In the genomic region with DNA sequence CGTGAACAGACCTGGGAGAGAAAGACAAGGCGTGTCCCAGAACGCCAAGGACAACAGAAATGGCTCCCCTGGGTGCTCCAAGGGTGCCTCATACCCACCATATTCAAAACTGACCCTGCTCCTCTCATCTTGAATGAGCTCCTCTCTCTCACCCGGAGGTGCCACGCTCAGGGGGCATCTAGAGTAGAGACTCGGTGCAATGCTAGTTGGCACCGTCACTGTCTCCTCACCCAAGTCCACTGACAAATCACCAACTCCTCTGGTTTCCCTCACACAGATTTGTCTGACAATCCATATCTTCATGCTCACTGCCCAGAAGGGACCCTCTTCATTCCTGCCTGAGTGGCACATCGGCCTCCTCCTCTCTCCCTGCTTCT, we compare ENCODE assay signal across 14 cellular contexts. TPM values are rescaled to one million over a fixed set of nuclear protein-coding genes. Genes with fewer than 3 reads are reported as not detected.
A peak's percentile ranks its signal among the peaks of the same experiment; 100 is the strongest.
DNase-seq lines count a peak whose midpoint lies in the region; ATAC-seq and TF ChIP-seq lines count a peak whose summit lies in the region.
"Had no signal": no experiment of that assay in that cellular context is flagged by ENCODE, and none has a peak within 500 bp of the region (broad histone marks: within the 10 kb centered on the region; RNA-seq: fewer than 3 reads in every experiment).

No MANE protein-coding gene starts in this region.

- peaks cover 3% of the 10 kb centered on the region for H4K20me1 ChIP-seq in H9 (ENCODE audit: control insufficient read depth, insufficient read depth, insufficient read length)

- no peak for DNase-seq in CD14-positive monocyte (ENCODE audit: low spot score)
- no peak for DNase-seq in H9
- DNase-seq in caudate nucleus (lab: John Stamatoyannopoulos, UW) = no peak
- DNase-seq in HCEC 1CT = no peak
- no peak for DNase-seq in NCI-H2107 treated with DMSO at 0.1 percent for 48 hours (lab: John Stamatoyannopoulos, UW; ENCODE audit: unreplicated experiment)
- no peak for DNase-seq in DMS79 (lab: John Stamatoyannopoulos, UW)
- DNase-seq: colonic mucosa, H7, NCI-H2107 had no signal

- H2BK120ac ChIP-seq in H9 (ENCODE audit: low read depth, low read length, poor library complexity, severe bottlenecking) = no peak overlapping the region

- no peak overlapping the region for H2BK15ac ChIP-seq in H9 (ENCODE audit: low read depth, low read length)

- no peak overlapping the region for H4K5ac ChIP-seq in H9 (ENCODE audit: insufficient read length, low read depth, low read length)

- peaks cover 26% of the 10 kb centered on the region for H3K4me1 Mint-ChIP-seq in CD14-positive monocyte
- H3K4me1 Mint-ChIP-seq in H9 = peaks cover 16 to 20% of the 10 kb centered on the region in 2 experiments
- peaks cover 19% of the 10 kb centered on the region for H3K4me1 Mint-ChIP-seq in nephron

- H3K36me3 Mint-ChIP-seq in CD14-positive monocyte = no peaks in the 10 kb centered on the region
- peaks cover 4 to 26% (median 14%) of the 10 kb centered on the region in 3 experiments; a peak in 6 of 7 replicates for H3K36me3 Mint-ChIP-seq in H9 (ENCODE audit: insufficient read depth in 1 of 3, low read depth in 3 of 3)
- no peaks in the 10 kb centered on the region for H3K36me3 Mint-ChIP-seq in nephron (ENCODE audit: low read depth)

- H3K23me2 ChIP-seq in H9 (ENCODE audit: insufficient read length, low read depth, low read length, poor library complexity, severe bottlenecking) = peaks cover 6% of the 10 kb centered on the region

- no peak overlapping the region for H4K8ac ChIP-seq in H9 (replicated peaks; ENCODE audit: insufficient read length, low read depth, low read length)

- no peak overlapping the region for H3K4me2 ChIP-seq in H9 (ENCODE audit: insufficient read depth, insufficient read length, low read length)
- H3K4me2 ChIP-seq: PC-9 had no signal

- intact Hi-C loops in CD14-positive monocyte (cut with micrococcal nuclease) = no loop called here

- H3K9me3 ChIP-seq in H9 (ENCODE audit: control insufficient read depth, low read depth, low read length) = no peaks in the 10 kb centered on the region
- H3K9me3 ChIP-seq: colonic mucosa had no signal

- H3K27me3 Mint-ChIP-seq in CD14-positive monocyte (ENCODE audit: low read depth in 3 of 3) (peaks cover 3 to 12% (median 4%) of the 10 kb centered on the region in 3 donors), H9 (ENCODE audit: low read depth) (peaks cover 3% of the 10 kb centered on the region), nephron (ENCODE audit: low read depth) (peaks cover 23% of the 10 kb centered on the region)

- no peak overlapping the region for H3K9ac ChIP-seq in H9 (ENCODE audit: extremely low read depth, insufficient read length, low read length)

- no peak overlapping the region for H3K23ac ChIP-seq in H9 (ENCODE audit: insufficient read length, low read depth, low read length)

- ATAC-seq in GM18907 (IDR thresholded peaks at IDR 0.05; ENCODE audit: unreplicated experiment) = no peak

- TF ChIP-seq CTCF in CD14-positive monocyte (IDR thresholded peaks at IDR 0.05) (no peak), H9 (conservative IDR thresholded peaks at IDR 0.05) (no peak), nephron (IDR thresholded peaks at IDR 0.05; ENCODE audit: unreplicated experiment in 3 of 3) (no peak)

- no peak overlapping the region for H4K91ac ChIP-seq in H9 (ENCODE audit: insufficient read length, low read depth, low read length)

- WGBS in H9 (ENCODE audit: extremely low coverage, insufficient read length, low lambda C conversion rate) = no CpG with 5 or more reads among the region's 8 CpGs

- peak overlapping the region in 4 of 7 donors; percentile 4 to 78 (median 14) for H3K27ac Mint-ChIP-seq in CD14-positive monocyte
- peak overlapping the region; percentile 38 to 73 (median 55); a peak in 6 of 7 replicates for H3K27ac Mint-ChIP-seq in H9
- H3K27ac Mint-ChIP-seq in nephron = peak overlapping the region; percentile 30 to 91 (median 87)

- no peak overlapping the region for H2BK12ac ChIP-seq in H9 (ENCODE audit: insufficient read length, low read depth, low read length)

- H2BK20ac ChIP-seq in H9 (ENCODE audit: low read depth, low read length, poor library complexity, severe bottlenecking) = no peak overlapping the region

- no peak overlapping the region for H2AFZ ChIP-seq in H9 (ENCODE audit: low read length)
- H2AFZ ChIP-seq: PC-9 had no signal

- no peaks in the 10 kb centered on the region for H3K79me2 ChIP-seq in H9 (ENCODE audit: insufficient read depth, low read length)

- peak overlapping the region in 1 of 2 donors; percentile 81 for H3K4me3 Mint-ChIP-seq in CD14-positive monocyte
- H3K4me3 Mint-ChIP-seq in H9 = no peak overlapping the region
- no peak overlapping the region for H3K4me3 Mint-ChIP-seq in nephron

- no peaks in the 10 kb centered on the region for H3K79me1 ChIP-seq in H9 (ENCODE audit: insufficient read depth, low read depth, low read length, poor library complexity, severe bottlenecking)

- H3K9me3 Mint-ChIP-seq in CD14-positive monocyte = peaks cover 0 to 6% (median 3%) of the 10 kb centered on the region in 7 donors
- no peaks in the 10 kb centered on the region for H3K9me3 Mint-ChIP-seq in H9
- no peaks in the 10 kb centered on the region for H3K9me3 Mint-ChIP-seq in nephron

- no peak overlapping the region for H3K4ac ChIP-seq in H9 (ENCODE audit: low read depth, low read length)

- H2BK5ac ChIP-seq in H9 (ENCODE audit: insufficient read length, low read length) = no peak overlapping the region

- H3T11ph ChIP-seq in H9 (ENCODE audit: low read length) = no peak overlapping the region

- H2AK5ac ChIP-seq in H9 (ENCODE audit: insufficient read length, low read length) = no peak overlapping the region

- H3K18ac ChIP-seq in H9 (ENCODE audit: insufficient read length, low read depth, low read length) = no peak overlapping the region

- H3K27me3 ChIP-seq in H9 (ENCODE audit: insufficient read depth, low read length) = no peaks in the 10 kb centered on the region
- H3K27me3 ChIP-seq: colonic mucosa had no signal

- H3K27ac ChIP-seq in H9 (ENCODE audit: insufficient read length, low read depth, low read length) (no peak overlapping the region), caudate nucleus (ENCODE audit: low read depth, low read length) (peak overlapping the region; percentile 1)
- H3K27ac ChIP-seq: colonic mucosa, PC-9 had no signal

- no peak overlapping the region for H3K14ac ChIP-seq in H9 (ENCODE audit: insufficient read depth, low read length)

- H3K56ac ChIP-seq in H9 (ENCODE audit: insufficient read length, low read depth, low read length) = no peak overlapping the region

- peaks cover 5% of the 10 kb centered on the region; the same call in 1 of the 2 replicates for H3K4me1 ChIP-seq in H9 (ENCODE audit: insufficient read depth, low read length)
- H3K4me1 ChIP-seq: colonic mucosa had no signal

RNA-seq across cellular contexts. Expression of gene TMEM125, which starts 5.0 kb away (rescaled TPM):
- not detected for polyA plus RNA-seq in CD14-positive monocyte
- 19.1 and 19.6 TPM in 2 replicates for total RNA-seq in H9 (2021)
- total RNA-seq: glomerular endothelial cell, lung microvascular endothelial cell had no signal

RNA-seq across cellular contexts. Expression of gene C1orf210, which starts 10.6 kb away (rescaled TPM):
- not detected for polyA plus RNA-seq in CD14-positive monocyte
- total RNA-seq in H9 (2021) = 5.9 and 6.3 TPM in 2 replicates
- total RNA-seq: glomerular endothelial cell, lung microvascular endothelial cell had no signal

RNA-seq across cellular contexts. Expression of gene TIE1, which starts 26.0 kb away (rescaled TPM):
- not detected for polyA plus RNA-seq in CD14-positive monocyte
- 0.64 and 1.2 TPM in 2 replicates for total RNA-seq in H9 (2021)
- total RNA-seq: PC-9 had no signal

Comparison
In these comparisons a context has a peak if more than half of its experiments do, and no peak if none do; other contexts are left out.
1. H3K27ac Mint-ChIP-seq: peak in every context shown above with its lines; median percentile 87 in nephron; 55 in H9; 14 in CD14-positive monocyte.